In the genomic region with DNA sequence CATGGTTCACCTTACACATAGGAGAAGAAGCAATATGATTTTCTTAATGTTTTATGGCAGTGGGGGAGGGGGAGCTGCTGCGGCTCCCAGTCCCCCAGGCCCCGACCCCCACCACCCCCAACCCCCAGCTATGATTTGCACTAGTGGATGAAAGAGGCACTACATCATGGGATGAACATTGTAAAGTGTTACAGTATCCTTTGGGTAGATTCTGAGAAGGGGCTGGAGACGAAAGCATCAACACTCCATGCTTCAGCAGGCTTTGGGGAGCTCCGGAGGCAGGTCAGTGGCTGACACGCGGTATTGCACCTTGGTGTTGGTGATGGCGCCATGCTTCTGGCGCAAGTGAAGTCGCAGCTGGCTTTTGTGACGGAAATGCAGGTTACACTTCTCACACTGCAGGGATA, we compare ENCODE assay signal across 32 cellular contexts. TPM values are rescaled to one million over a fixed set of nuclear protein-coding genes. Genes with fewer than 3 reads are reported as not detected.
DNase-seq lines count a peak whose midpoint lies in the region; ATAC-seq and TF ChIP-seq lines count a peak whose summit lies in the region.
"Had no signal": no experiment of that assay in that cellular context is flagged by ENCODE, and none has a peak within 500 bp of the region (broad histone marks: within the 10 kb centered on the region; RNA-seq: fewer than 3 reads in every experiment).

No MANE protein-coding gene starts in this region.

- H3K27ac ChIP-seq in SJCRH30: no peak overlapping the region
- H3K27ac ChIP-seq: gastroesophageal sphincter, tibial artery had no signal

- H3K27me3 Mint-ChIP-seq in HFFc6 (ENCODE audit: insufficient read depth) (no peaks in the 10 kb centered on the region), osteocyte (ENCODE audit: unreplicated experiment) (no peaks in the 10 kb centered on the region)
- H3K27me3 Mint-ChIP-seq: activated naive CD4-positive, alpha-beta T cell treated with anti-CD3 and anti-CD28 coated beads, Interleukin-2, amount 10 ng/mL, durations not matched to agents 7 days and 5 days; activated T-helper 17 cell treated with anti-CD3 and anti-CD28 coated beads, Interleukin-2, amount 50 U/mL, for 72 hours; brain had no signal

- peaks cover 6% of the 10 kb centered on the region; the same call in 1 of the 2 replicates for H3K4me1 Mint-ChIP-seq in HFFc6 (ENCODE audit: low read depth)
- H3K4me1 Mint-ChIP-seq in osteocyte (ENCODE audit: unreplicated experiment): peaks cover 9% of the 10 kb centered on the region
- H3K4me1 Mint-ChIP-seq: activated naive CD4-positive, alpha-beta T cell treated with anti-CD3 and anti-CD28 coated beads, Interleukin-2, amount 10 ng/mL, durations not matched to agents 7 days and 5 days; activated T-helper 17 cell treated with anti-CD3 and anti-CD28 coated beads, Interleukin-2, amount 50 U/mL, for 72 hours; immature natural killer cell had no signal

- peak; percentile 56 for TF ChIP-seq CTCF in HFFc6 (IDR thresholded peaks at IDR 0.05)
- peak; percentile 5 for TF ChIP-seq CTCF in epithelial cell of esophagus (IDR thresholded peaks at IDR 0.05; ENCODE audit: insufficient read depth, low read depth, low read length, missing control alignments)
- TF ChIP-seq CTCF in osteocyte (IDR thresholded peaks at IDR 0.05): peak; percentile 7

- ATAC-seq in HG02852 (IDR thresholded peaks at IDR 0.05; ENCODE audit: unreplicated experiment): no peak
- no peak for ATAC-seq in HG03159 (IDR thresholded peaks at IDR 0.05; ENCODE audit: unreplicated experiment)
- ATAC-seq: activated T-helper 17 cell treated with anti-CD3 and anti-CD28 coated beads, Interleukin-2, amount 50 U/mL, for 72 hours; gastroesophageal sphincter; left cardiac atrium had no signal

- no peaks in the 10 kb centered on the region for H3K4me1 ChIP-seq in SJCRH30
- H3K4me1 ChIP-seq: BE2C, tibial artery had no signal

- no peaks in the 10 kb centered on the region for H3K36me3 ChIP-seq in SJCRH30
- H3K36me3 ChIP-seq: BE2C had no signal

- H3K4me3 Mint-ChIP-seq in HFFc6 (no peak overlapping the region), osteocyte (ENCODE audit: unreplicated experiment) (no peak overlapping the region)
- H3K4me3 Mint-ChIP-seq: activated naive CD4-positive, alpha-beta T cell treated with anti-CD3 and anti-CD28 coated beads, Interleukin-2, amount 10 ng/mL, durations not matched to agents 7 days and 5 days; activated T-helper 17 cell treated with anti-CD3 and anti-CD28 coated beads, Interleukin-2, amount 50 U/mL, for 72 hours; brain; immature natural killer cell had no signal

- no peaks in the 10 kb centered on the region for H3K27me3 ChIP-seq in SJCRH30
- H3K27me3 ChIP-seq: BE2C, gastroesophageal sphincter, tibial artery had no signal

- H3K4me3 ChIP-seq in epithelial cell of esophagus (ENCODE audit: low read length) (no peak overlapping the region), SJCRH30 (no peak overlapping the region)
- H3K4me3 ChIP-seq: gastroesophageal sphincter, tibial artery had no signal

- H3K9me3 ChIP-seq in SJCRH30 (replicated peaks): no peaks in the 10 kb centered on the region
- H3K9me3 ChIP-seq: BE2C, gastroesophageal sphincter, tibial artery had no signal

- DNase-seq in ELF-1 (ENCODE audit: low read depth, low spot score) (peak; percentile 23), HFFc6 (no peak), epithelial cell of esophagus (ENCODE audit: low read depth) (no peak), osteocyte (ENCODE audit: extremely low spot score, unreplicated experiment) (no peak), SJCRH30 (no peak)
- DNase-seq in activated CD4-positive, CD25-positive, alpha-beta regulatory T cell (lab: John Stamatoyannopoulos, UW): no peak
- DNase-seq: ACHN; activated CD4-positive, alpha-beta T cell treated with anti-CD3 and anti-CD28 coated beads for 4 hours; activated naive CD4-positive, alpha-beta T cell treated with anti-CD3 and anti-CD28 coated beads, Interleukin-2, amount 10 ng/mL, durations not matched to agents 7 days and 5 days; BE2C; cerebellar nuclear complex; hippocampal formation; immature natural killer cell; left cardiac atrium; mammary epithelial cell; NCI-H1436 treated with DMSO at 0.1 percent for 48 hours; NCI-H2081 treated with DMSO at 0.1 percent for 48 hours; NCI-H345; NCI-H748 treated with DMSO at 0.1 percent for 48 hours; SIG-M5; stimulated activated CD4-positive, alpha-beta T cell treated with anti-CD3 and anti-CD28 coated beads, Interleukin-4, amount 100 ng/mL, for 1 hour; SW 1271; tibial artery had no signal

- H3K36me3 Mint-ChIP-seq in HFFc6 (ENCODE audit: low read depth): peaks cover 48% of the 10 kb centered on the region
- H3K36me3 Mint-ChIP-seq in osteocyte (ENCODE audit: unreplicated experiment): peaks cover 62% of the 10 kb centered on the region

- no peak overlapping the region for H3K27ac Mint-ChIP-seq in HFFc6
- H3K27ac Mint-ChIP-seq in osteocyte (ENCODE audit: unreplicated experiment): no peak overlapping the region
- H3K27ac Mint-ChIP-seq: activated naive CD4-positive, alpha-beta T cell treated with anti-CD3 and anti-CD28 coated beads, Interleukin-2, amount 10 ng/mL, durations not matched to agents 7 days and 5 days; activated T-helper 17 cell treated with anti-CD3 and anti-CD28 coated beads, Interleukin-2, amount 50 U/mL, for 72 hours; brain had no signal

- no peaks in the 10 kb centered on the region for H3K9me3 Mint-ChIP-seq in HFFc6
- H3K9me3 Mint-ChIP-seq in osteocyte (ENCODE audit: unreplicated experiment): no peaks in the 10 kb centered on the region
- H3K9me3 Mint-ChIP-seq: activated naive CD4-positive, alpha-beta T cell treated with anti-CD3 and anti-CD28 coated beads, Interleukin-2, amount 10 ng/mL, durations not matched to agents 7 days and 5 days; activated T-helper 17 cell treated with anti-CD3 and anti-CD28 coated beads, Interleukin-2, amount 50 U/mL, for 72 hours; brain; immature natural killer cell had no signal

RNA-seq across cellular contexts. Expression of a gene that starts 19.9 kb away (rescaled TPM):
- not detected for total RNA-seq in HFFc6 (2021; fragmentation: NEBNext Ultra II Directional; extraction: Animal tissue kit (Norgen Biotek cat#: 25700))
- total RNA-seq in osteocyte: not detected in 2 replicates
- not detected in 2 replicates for total RNA-seq in SJCRH30 (2014; rRNA removed; shearing (Covaris generic))
- total RNA-seq: activated T-helper 17 cell treated with anti-CD3 and anti-CD28 coated beads, Interleukin-2, amount 50 U/mL, for 72 hours; dermis microvascular lymphatic vessel endothelial cell; G401; gastroesophageal sphincter; left cardiac atrium; LHCN-M2; mammary epithelial cell; posterior vena cava had no signal

RNA-seq across cellular contexts. Expression of a gene that starts 23.1 kb away (rescaled TPM):
- 10 to 100 TPM; 28.0 to 36.5 (median 31.1) TPM for total RNA-seq in HFFc6 (2021; fragmentation: NEBNext Ultra II Directional; extraction: Animal tissue kit (Norgen Biotek cat#: 25700))
- 69.3 and 84.8 TPM in 2 replicates for total RNA-seq in osteocyte
- total RNA-seq in SJCRH30 (2014; rRNA removed; shearing (Covaris generic)): 0.65 and 0.76 TPM in 2 replicates

RNA-seq across cellular contexts. Expression of a gene that starts 52.0 kb away (rescaled TPM):
- not detected for total RNA-seq in HFFc6 (2021; fragmentation: NEBNext Ultra II Directional; extraction: Animal tissue kit (Norgen Biotek cat#: 25700))
- not detected in 2 replicates for total RNA-seq in osteocyte
- not detected in 2 replicates for total RNA-seq in SJCRH30 (2014; rRNA removed; shearing (Covaris generic))
- total RNA-seq: activated T-helper 17 cell treated with anti-CD3 and anti-CD28 coated beads, Interleukin-2, amount 50 U/mL, for 72 hours; dermis microvascular lymphatic vessel endothelial cell; G401; left cardiac atrium; LHCN-M2; mammary epithelial cell; posterior vena cava had no signal

Comparison
In these comparisons a context has a peak if more than half of its experiments do, and no peak if none do; other contexts are left out.
1. CTCF ChIP-seq: peak in every context shown above with its lines; median percentile 56 in HFFc6; 7 in osteocyte; 5 in epithelial cell of esophagus.
2. RNA of a gene that starts 23.1 kb away (total RNA-seq): 69.3 to 84.8 TPM in osteocyte and 28.0 to 36.5 TPM in HFFc6; 0.65 to 0.76 TPM in SJCRH30; every median in the first group is over 10 times any median in the second.